1 cellular context compared by ENCODE assay signal in the genomic region with DNA sequence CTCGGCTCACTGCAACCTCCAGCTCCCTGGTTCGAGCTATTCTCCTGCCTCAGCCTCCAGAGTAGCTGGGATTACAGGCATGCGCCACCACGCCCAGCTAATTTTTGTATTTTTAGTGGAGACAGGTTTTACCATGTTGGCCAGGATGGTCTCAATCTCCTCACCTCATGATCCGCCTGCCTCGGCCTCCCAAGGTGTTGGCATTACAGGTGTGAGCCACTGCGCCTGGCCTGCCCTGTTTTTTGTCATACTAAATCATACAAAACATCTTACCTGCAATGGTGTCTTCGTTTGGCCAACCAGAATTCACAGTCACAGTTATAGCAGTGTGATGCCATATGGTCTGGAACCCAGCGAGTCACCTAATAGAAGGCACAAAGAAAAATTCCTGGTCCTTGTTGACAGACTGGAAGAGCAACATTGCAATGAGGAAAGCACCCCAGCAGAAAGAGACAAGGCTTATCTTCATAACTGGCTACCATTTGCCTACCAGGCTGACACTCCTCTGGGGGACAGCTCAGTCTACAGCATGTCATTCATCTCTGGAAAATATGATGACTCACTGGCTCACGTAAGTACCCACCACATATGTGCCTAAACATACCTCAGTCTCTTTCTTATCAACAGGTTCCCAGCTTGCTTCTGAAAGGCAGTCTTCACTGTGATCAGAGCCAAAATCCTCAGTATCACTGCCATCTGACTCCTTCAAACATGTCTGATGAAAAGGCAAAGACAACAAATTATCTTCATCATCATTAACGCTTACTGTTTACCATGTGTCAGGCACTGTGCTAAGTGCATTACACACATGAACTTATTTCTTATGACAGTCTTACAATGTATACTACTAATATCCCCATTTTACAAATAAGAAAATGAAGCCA.
A peak's percentile ranks its signal among the peaks of the same experiment; 100 is the strongest.
TF ChIP-seq lines count a peak whose summit lies in the region.

No MANE protein-coding gene starts in this region.

TF ChIP-seq in K562, 482 proteins besides CTCF, POLR2A, EP300 and RAD21 (continued from another document and continues in another):
- TF ChIP-seq TOE1 (IDR thresholded peaks at IDR 0.05; ENCODE audit: borderline replicate concordance) (no peak), TOE1 (CRISPR knock-in tag; IDR thresholded peaks at IDR 0.05; ENCODE audit: borderline replicate concordance, low read depth) (no peak), ASH1L (IDR thresholded peaks at IDR 0.05; ENCODE audit: borderline replicate concordance, low read depth, partially characterized antibody) (no peak), ZNF507 (tag; conservative IDR thresholded peaks at IDR 0.05) (no peak), ZBED1 (IDR thresholded peaks at IDR 0.05) (no peak), SIN3B (IDR thresholded peaks at IDR 0.05; ENCODE audit: low read depth) (no peak), SOX6 (IDR thresholded peaks at IDR 0.05) (peak; percentile 93), TSC22D4 (tag; IDR thresholded peaks at IDR 0.05) (no peak), FOXA3 (CRISPR knock-in tag; conservative IDR thresholded peaks at IDR 0.05 in 1 of 2, IDR thresholded peaks at IDR 0.05 in 1 of 2) (0 out of 4 replicates have a peak, but pooled peaks of 1 of the 2 experiments have one; percentile 26), NONO (IDR thresholded peaks at IDR 0.05; ENCODE audit: low read depth in 2 of 2, low read length in 1 of 2) (peak in 1 of 2 experiments; percentile 54; a peak in 1 of 4 replicates), ZNF589 (CRISPR knock-in tag; IDR thresholded peaks at IDR 0.05; ENCODE audit: low read depth) (no peak; the same call in 1 of the 2 replicates), HEY1 (CRISPR knock-in tag; IDR thresholded peaks at IDR 0.05; ENCODE audit: borderline replicate concordance) (no peak), CBX2 (IDR thresholded peaks at IDR 0.05; ENCODE audit: insufficient read depth, low read length, poor library complexity, severe bottlenecking) (no peak), CSDE1 (IDR thresholded peaks at IDR 0.05) (no peak), GABPA (tag; conservative IDR thresholded peaks at IDR 0.05; ENCODE audit: low read depth) (peak; percentile 36; the same call in 1 of the 2 replicates), CHD4 (IDR thresholded peaks at IDR 0.05; ENCODE audit: insufficient read depth, insufficient replicate concordance, low read depth, low read length, poor library complexity, severe bottlenecking) (no peak), RAD51 (IDR thresholded peaks at IDR 0.05; ENCODE audit: borderline replicate concordance, low read depth) (peak; percentile 45; the same call in 1 of the 2 replicates), POU5F1 (IDR thresholded peaks at IDR 0.05; ENCODE audit: borderline replicate concordance, low read depth, low read length, partially characterized antibody) (no peak), JUN (IDR thresholded peaks at IDR 0.05; ENCODE audit: borderline replicate concordance, low read depth, low read length) (peak; percentile 97), JUN (CRISPR knock-in tag; IDR thresholded peaks at IDR 0.05; ENCODE audit: borderline replicate concordance) (no peak), ZNF165 (CRISPR knock-in tag; IDR thresholded peaks at IDR 0.05; ENCODE audit: borderline replicate concordance) (no peak), EP400 (IDR thresholded peaks at IDR 0.05) (peak; percentile 67), C11orf30 (IDR thresholded peaks at IDR 0.05; ENCODE audit: low read depth) (peak; percentile 98), RFX7 (CRISPR knock-in tag; IDR thresholded peaks at IDR 0.05) (no peak), BDP1 (IDR thresholded peaks at IDR 0.05; ENCODE audit: insufficient read depth, insufficient read length) (no peak), JUND (IDR thresholded peaks at IDR 0.05; ENCODE audit: borderline replicate concordance, low read depth, low read length) (peak; percentile 98), JUND (tag; IDR thresholded peaks at IDR 0.05; ENCODE audit: borderline replicate concordance, low read depth, low read length) (peak; percentile 99), PRPF4 (IDR thresholded peaks at IDR 0.05; ENCODE audit: insufficient read depth, low read depth, low read length, poor library complexity, severe bottlenecking) (no peak), TCF7L2 (IDR thresholded peaks at IDR 0.05; ENCODE audit: low read depth, low read length) (no peak), ETV1 (tag; conservative IDR thresholded peaks at IDR 0.05; ENCODE audit: low read depth) (no peak; the same call in 1 of the 2 replicates)
- TF ChIP-seq, protein P1, sequence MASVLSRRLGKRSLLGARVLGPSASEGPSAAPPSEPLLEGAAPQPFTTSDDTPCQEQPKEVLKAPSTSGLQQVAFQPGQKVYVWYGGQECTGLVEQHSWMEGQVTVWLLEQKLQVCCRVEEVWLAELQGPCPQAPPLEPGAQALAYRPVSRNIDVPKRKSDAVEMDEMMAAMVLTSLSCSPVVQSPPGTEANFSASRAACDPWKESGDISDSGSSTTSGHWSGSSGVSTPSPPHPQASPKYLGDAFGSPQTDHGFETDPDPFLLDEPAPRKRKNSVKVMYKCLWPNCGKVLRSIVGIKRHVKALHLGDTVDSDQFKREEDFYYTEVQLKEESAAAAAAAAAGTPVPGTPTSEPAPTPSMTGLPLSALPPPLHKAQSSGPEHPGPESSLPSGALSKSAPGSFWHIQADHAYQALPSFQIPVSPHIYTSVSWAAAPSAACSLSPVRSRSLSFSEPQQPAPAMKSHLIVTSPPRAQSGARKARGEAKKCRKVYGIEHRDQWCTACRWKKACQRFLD (CRISPR knock-in tag; IDR thresholded peaks at IDR 0.05), result peak; percentile 88
- TF ChIP-seq, protein P2, sequence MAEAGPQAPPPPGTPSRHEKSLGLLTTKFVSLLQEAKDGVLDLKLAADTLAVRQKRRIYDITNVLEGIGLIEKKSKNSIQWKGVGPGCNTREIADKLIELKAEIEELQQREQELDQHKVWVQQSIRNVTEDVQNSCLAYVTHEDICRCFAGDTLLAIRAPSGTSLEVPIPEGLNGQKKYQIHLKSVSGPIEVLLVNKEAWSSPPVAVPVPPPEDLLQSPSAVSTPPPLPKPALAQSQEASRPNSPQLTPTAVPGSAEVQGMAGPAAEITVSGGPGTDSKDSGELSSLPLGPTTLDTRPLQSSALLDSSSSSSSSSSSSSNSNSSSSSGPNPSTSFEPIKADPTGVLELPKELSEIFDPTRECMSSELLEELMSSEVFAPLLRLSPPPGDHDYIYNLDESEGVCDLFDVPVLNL (CRISPR knock-in tag; IDR thresholded peaks at IDR 0.05; ENCODE audit: low read depth), result no peak
- TF ChIP-seq, protein P3, sequence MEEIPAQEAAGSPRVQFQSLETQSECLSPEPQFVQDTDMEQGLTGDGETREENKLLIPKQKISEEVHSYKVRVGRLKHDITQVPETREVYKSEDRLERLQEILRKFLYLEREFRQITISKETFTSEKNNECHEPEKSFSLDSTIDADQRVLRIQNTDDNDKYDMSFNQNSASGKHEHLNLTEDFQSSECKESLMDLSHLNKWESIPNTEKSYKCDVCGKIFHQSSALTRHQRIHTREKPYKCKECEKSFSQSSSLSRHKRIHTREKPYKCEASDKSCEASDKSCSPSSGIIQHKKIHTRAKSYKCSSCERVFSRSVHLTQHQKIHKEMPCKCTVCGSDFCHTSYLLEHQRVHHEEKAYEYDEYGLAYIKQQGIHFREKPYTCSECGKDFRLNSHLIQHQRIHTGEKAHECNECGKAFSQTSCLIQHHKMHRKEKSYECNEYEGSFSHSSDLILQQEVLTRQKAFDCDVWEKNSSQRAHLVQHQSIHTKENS (CRISPR knock-in tag; IDR thresholded peaks at IDR 0.05), result no peak
- TF ChIP-seq, protein P4, sequence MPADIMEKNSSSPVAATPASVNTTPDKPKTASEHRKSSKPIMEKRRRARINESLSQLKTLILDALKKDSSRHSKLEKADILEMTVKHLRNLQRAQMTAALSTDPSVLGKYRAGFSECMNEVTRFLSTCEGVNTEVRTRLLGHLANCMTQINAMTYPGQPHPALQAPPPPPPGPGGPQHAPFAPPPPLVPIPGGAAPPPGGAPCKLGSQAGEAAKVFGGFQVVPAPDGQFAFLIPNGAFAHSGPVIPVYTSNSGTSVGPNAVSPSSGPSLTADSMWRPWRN (IDR thresholded peaks at IDR 0.05; ENCODE audit: low read depth), result peak; percentile 73; the same call in 1 of the 2 replicates
- TF ChIP-seq, protein P5, sequence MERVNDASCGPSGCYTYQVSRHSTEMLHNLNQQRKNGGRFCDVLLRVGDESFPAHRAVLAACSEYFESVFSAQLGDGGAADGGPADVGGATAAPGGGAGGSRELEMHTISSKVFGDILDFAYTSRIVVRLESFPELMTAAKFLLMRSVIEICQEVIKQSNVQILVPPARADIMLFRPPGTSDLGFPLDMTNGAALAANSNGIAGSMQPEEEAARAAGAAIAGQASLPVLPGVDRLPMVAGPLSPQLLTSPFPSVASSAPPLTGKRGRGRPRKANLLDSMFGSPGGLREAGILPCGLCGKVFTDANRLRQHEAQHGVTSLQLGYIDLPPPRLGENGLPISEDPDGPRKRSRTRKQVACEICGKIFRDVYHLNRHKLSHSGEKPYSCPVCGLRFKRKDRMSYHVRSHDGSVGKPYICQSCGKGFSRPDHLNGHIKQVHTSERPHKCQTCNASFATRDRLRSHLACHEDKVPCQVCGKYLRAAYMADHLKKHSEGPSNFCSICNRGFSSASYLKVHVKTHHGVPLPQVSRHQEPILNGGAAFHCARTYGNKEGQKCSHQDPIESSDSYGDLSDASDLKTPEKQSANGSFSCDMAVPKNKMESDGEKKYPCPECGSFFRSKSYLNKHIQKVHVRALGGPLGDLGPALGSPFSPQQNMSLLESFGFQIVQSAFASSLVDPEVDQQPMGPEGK (CRISPR knock-in tag; IDR thresholded peaks at IDR 0.05; ENCODE audit: borderline replicate concordance), result no peak
- TF ChIP-seq, protein P6, sequence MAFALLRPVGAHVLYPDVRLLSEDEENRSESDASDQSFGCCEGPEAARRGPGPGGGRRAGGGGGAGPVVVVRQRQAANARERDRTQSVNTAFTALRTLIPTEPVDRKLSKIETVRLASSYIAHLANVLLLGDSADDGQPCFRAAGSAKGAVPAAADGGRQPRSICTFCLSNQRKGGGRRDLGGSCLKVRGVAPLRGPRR (CRISPR knock-in tag; IDR thresholded peaks at IDR 0.05), result 0 out of 2 replicates have a peak, but pooled peaks have one; percentile 63
- TF ChIP-seq, protein P7, sequence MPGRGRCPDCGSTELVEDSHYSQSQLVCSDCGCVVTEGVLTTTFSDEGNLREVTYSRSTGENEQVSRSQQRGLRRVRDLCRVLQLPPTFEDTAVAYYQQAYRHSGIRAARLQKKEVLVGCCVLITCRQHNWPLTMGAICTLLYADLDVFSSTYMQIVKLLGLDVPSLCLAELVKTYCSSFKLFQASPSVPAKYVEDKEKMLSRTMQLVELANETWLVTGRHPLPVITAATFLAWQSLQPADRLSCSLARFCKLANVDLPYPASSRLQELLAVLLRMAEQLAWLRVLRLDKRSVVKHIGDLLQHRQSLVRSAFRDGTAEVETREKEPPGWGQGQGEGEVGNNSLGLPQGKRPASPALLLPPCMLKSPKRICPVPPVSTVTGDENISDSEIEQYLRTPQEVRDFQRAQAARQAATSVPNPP (IDR thresholded peaks at IDR 0.05; ENCODE audit: borderline replicate concordance, insufficient read depth, insufficient read length), result no peak
- TF ChIP-seq, protein P8, sequence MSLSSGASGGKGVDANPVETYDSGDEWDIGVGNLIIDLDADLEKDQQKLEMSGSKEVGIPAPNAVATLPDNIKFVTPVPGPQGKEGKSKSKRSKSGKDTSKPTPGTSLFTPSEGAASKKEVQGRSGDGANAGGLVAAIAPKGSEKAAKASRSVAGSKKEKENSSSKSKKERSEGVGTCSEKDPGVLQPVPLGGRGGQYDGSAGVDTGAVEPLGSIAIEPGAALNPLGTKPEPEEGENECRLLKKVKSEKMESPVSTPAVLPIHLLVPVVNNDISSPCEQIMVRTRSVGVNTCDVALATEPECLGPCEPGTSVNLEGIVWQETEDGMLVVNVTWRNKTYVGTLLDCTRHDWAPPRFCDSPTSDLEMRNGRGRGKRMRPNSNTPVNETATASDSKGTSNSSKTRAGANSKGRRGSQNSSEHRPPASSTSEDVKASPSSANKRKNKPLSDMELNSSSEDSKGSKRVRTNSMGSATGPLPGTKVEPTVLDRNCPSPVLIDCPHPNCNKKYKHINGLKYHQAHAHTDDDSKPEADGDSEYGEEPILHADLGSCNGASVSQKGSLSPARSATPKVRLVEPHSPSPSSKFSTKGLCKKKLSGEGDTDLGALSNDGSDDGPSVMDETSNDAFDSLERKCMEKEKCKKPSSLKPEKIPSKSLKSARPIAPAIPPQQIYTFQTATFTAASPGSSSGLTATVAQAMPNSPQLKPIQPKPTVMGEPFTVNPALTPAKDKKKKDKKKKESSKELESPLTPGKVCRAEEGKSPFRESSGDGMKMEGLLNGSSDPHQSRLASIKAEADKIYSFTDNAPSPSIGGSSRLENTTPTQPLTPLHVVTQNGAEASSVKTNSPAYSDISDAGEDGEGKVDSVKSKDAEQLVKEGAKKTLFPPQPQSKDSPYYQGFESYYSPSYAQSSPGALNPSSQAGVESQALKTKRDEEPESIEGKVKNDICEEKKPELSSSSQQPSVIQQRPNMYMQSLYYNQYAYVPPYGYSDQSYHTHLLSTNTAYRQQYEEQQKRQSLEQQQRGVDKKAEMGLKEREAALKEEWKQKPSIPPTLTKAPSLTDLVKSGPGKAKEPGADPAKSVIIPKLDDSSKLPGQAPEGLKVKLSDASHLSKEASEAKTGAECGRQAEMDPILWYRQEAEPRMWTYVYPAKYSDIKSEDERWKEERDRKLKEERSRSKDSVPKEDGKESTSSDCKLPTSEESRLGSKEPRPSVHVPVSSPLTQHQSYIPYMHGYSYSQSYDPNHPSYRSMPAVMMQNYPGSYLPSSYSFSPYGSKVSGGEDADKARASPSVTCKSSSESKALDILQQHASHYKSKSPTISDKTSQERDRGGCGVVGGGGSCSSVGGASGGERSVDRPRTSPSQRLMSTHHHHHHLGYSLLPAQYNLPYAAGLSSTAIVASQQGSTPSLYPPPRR (CRISPR knock-in tag; IDR thresholded peaks at IDR 0.05; ENCODE audit: borderline replicate concordance), result peak; percentile 88
- TF ChIP-seq, protein P9, sequence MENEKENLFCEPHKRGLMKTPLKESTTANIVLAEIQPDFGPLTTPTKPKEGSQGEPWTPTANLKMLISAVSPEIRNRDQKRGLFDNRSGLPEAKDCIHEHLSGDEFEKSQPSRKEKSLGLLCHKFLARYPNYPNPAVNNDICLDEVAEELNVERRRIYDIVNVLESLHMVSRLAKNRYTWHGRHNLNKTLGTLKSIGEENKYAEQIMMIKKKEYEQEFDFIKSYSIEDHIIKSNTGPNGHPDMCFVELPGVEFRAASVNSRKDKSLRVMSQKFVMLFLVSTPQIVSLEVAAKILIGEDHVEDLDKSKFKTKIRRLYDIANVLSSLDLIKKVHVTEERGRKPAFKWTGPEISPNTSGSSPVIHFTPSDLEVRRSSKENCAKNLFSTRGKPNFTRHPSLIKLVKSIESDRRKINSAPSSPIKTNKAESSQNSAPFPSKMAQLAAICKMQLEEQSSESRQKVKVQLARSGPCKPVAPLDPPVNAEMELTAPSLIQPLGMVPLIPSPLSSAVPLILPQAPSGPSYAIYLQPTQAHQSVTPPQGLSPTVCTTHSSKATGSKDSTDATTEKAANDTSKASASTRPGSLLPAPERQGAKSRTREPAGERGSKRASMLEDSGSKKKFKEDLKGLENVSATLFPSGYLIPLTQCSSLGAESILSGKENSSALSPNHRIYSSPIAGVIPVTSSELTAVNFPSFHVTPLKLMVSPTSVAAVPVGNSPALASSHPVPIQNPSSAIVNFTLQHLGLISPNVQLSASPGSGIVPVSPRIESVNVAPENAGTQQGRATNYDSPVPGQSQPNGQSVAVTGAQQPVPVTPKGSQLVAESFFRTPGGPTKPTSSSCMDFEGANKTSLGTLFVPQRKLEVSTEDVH (IDR thresholded peaks at IDR 0.05; ENCODE audit: low read depth, partially characterized antibody), result no peak
